16 cellular contexts compared by ENCODE assay signal in genomic region chr3:46092704-46093085, GRCh38.
DNase-seq lines count a peak whose midpoint lies in the region; ATAC-seq and TF ChIP-seq lines count a peak whose summit lies in the region.
"Had no signal": no experiment of that assay in that cellular context is flagged by ENCODE, and none has a peak within 500 bp of the region (broad histone marks: within the 10 kb centered on the region; RNA-seq: fewer than 3 reads in every experiment).

No MANE protein-coding gene starts in this region.

- H2BK120ac ChIP-seq in mesenchymal stem cell (ENCODE audit: low read depth, low read length) = no peak overlapping the region

- no peaks in the 10 kb centered on the region for H3K79me1 ChIP-seq in mesenchymal stem cell (replicated peaks; ENCODE audit: low read length, poor library complexity, severe bottlenecking)

- 100% methylated on average over 2 of the region's 2 CpGs for WGBS in mesenchymal stem cell

- no peak overlapping the region for H3K23ac ChIP-seq in mesenchymal stem cell (ENCODE audit: low read length in 2 of 2)

- no peak overlapping the region for H2BK12ac ChIP-seq in mesenchymal stem cell (ENCODE audit: low read length in 2 of 2)

- no peaks in the 10 kb centered on the region for H3K36me3 ChIP-seq in mesenchymal stem cell (ENCODE audit: control insufficient read depth in 1 of 2, insufficient read depth in 2 of 2, low read depth in 1 of 2, low read length in 2 of 2)
- H3K36me3 ChIP-seq: BE2C had no signal

- H2AFZ ChIP-seq in mesenchymal stem cell (ENCODE audit: low read depth, low read length) = no peak overlapping the region

- no peak for TF ChIP-seq CTCF in GM12865 (IDR thresholded peaks at IDR 0.05; ENCODE audit: insufficient read depth, low read depth, low read length, missing control alignments)

- no peak overlapping the region for H3K27ac ChIP-seq in mesenchymal stem cell (ENCODE audit: low read length, poor library complexity, severe bottlenecking)
- H3K27ac ChIP-seq: SK-N-MC had no signal

- no peak overlapping the region for H3K4me3 ChIP-seq in GM12865 (ENCODE audit: low read depth, low read length)
- H3K4me3 ChIP-seq in mesenchymal stem cell (ENCODE audit: insufficient read depth in 1 of 2, low read depth in 1 of 2, low read length in 2 of 2) = no peak overlapping the region
- H3K4me3 ChIP-seq: SK-N-MC had no signal

- H3K4ac ChIP-seq in mesenchymal stem cell (ENCODE audit: low read depth in 1 of 2, low read length in 2 of 2) = no peak overlapping the region

- H3K18ac ChIP-seq in mesenchymal stem cell (ENCODE audit: low read depth in 1 of 2, low read length in 2 of 2) = no peak overlapping the region

- H3K9ac ChIP-seq in mesenchymal stem cell (ENCODE audit: low read length) = no peak overlapping the region

- ATAC-seq in GM19372 (IDR thresholded peaks at IDR 0.05; ENCODE audit: low read depth, unreplicated experiment) (peak; percentile 51), HG02981 (IDR thresholded peaks at IDR 0.05; ENCODE audit: unreplicated experiment) (peak; percentile 33), HG03135 (IDR thresholded peaks at IDR 0.05; ENCODE audit: unreplicated experiment) (no peak)
- ATAC-seq: activated T-cell treated with anti-CD3 and anti-CD28 coated beads, Interleukin-2, amount 50 U/mL, for 72 hours had no signal

- H3K14ac ChIP-seq in mesenchymal stem cell (ENCODE audit: low read length in 2 of 2) = no peak overlapping the region

- H4K91ac ChIP-seq in mesenchymal stem cell (ENCODE audit: low read length) = no peak overlapping the region

- H2BK5ac ChIP-seq in mesenchymal stem cell (ENCODE audit: low read depth, low read length, poor library complexity, severe bottlenecking) = no peak overlapping the region

- no peak overlapping the region for H2BK15ac ChIP-seq in mesenchymal stem cell (ENCODE audit: low read depth, poor library complexity, severe bottlenecking)

- H4K8ac ChIP-seq in mesenchymal stem cell (ENCODE audit: low read length) = no peak overlapping the region

- peaks cover 8% of the 10 kb centered on the region for H3K4me1 ChIP-seq in mesenchymal stem cell (ENCODE audit: control insufficient read depth, insufficient read depth, low read depth, low read length)
- H3K4me1 ChIP-seq: BE2C had no signal

- peak; percentile 81 for DNase-seq in GM12865 (ENCODE audit: low read depth)
- peak; percentile 72 for DNase-seq in RPMI8226
- no peak for DNase-seq in mesenchymal stem cell
- DNase-seq in stimulated activated CD4-positive, alpha-beta T cell treated with anti-CD3 and anti-CD28 coated beads, Interleukin-2, amount 100 ng/mL, for 48 hours = no peak
- no peak for DNase-seq in H4 (ENCODE audit: low spot score)
- DNase-seq: activated CD4-positive, CD25-positive, alpha-beta regulatory T cell; activated T-cell treated with anti-CD3 and anti-CD28 coated beads, Interleukin-2, amount 50 U/mL, for 72 hours; aorta; BE2C; foreskin fibroblast; NCI-H748 treated with DMSO at 0.1 percent for 48 hours; retina had no signal

- H3K27me3 ChIP-seq in mesenchymal stem cell (ENCODE audit: control insufficient read depth in 1 of 2, insufficient read depth in 1 of 2, low read length in 2 of 2) = peaks cover 0 to 4% of the 10 kb centered on the region in 2 experiments
- H3K27me3 ChIP-seq: BE2C had no signal

- no peaks in the 10 kb centered on the region for H3K9me3 ChIP-seq in mesenchymal stem cell (ENCODE audit: control insufficient read depth, low read length)
- H3K9me3 ChIP-seq: BE2C had no signal

- no peak overlapping the region for H2AK5ac ChIP-seq in mesenchymal stem cell (ENCODE audit: low read length, severe bottlenecking)

- H3K4me2 ChIP-seq in mesenchymal stem cell (ENCODE audit: low read length, poor library complexity, severe bottlenecking) = no peak overlapping the region

Comparison
In these comparisons a context has a peak if more than half of its experiments do, and no peak if none do; other contexts are left out.
1. DNase-seq: peak in GM12865 (single experiment) and RPMI8226 (single experiment); none in mesenchymal stem cell (single experiment), stimulated activated CD4-positive, alpha-beta T cell treated with anti-CD3 and anti-CD28 coated beads, Interleukin-2, amount 100 ng/mL, for 48 hours (0 of 2) and H4 (single experiment).